ENCODE assay signal across 16 cellular contexts in the genomic region with DNA sequence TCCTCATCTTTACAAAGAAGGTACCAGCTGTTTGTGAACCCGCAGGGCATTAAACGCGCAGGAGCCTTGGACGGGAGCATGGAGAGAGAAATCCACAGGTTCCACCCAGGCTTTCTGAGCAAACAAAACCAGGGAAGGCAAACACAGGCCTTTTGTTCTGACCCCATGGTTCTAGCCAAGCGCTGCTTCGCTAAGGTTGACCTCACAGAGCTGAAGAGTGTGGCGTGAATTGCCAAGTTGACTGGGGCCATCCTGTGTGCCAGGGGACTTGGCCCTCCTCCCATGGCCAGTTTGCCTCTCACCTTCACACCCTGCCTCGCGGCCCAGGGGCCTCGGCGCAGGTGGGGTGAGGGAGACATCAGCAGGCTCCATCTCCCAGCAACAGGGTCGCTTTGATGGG.
DNase-seq lines count a peak whose midpoint lies in the region; ATAC-seq, FAIRE-seq and TF ChIP-seq lines count a peak whose summit lies in the region.
"Had no signal": no experiment of that assay in that cellular context is flagged by ENCODE, and none has a peak within 500 bp of the region (broad histone marks: within the 10 kb centered on the region; RNA-seq: fewer than 3 reads in every experiment).

No MANE protein-coding gene starts in this region.

- FAIRE-seq in H1 (lab: Jason Lieb, UNC), result no peak

- TF ChIP-seq RAD21 in H1 (IDR thresholded peaks at IDR 0.05 in 1 of 2, conservative IDR thresholded peaks at IDR 0.05 in 1 of 2; ENCODE audit: low read depth in 2 of 2, low read length in 2 of 2), result no peak

- H3K79me1 ChIP-seq in H1 (ENCODE audit: low read depth, low read length), result no peaks in the 10 kb centered on the region

- peak overlapping the region; percentile 55 for H2AFZ ChIP-seq in H1 (ENCODE audit: low read length)

- CTCF ChIA-PET in H1 (lab: Charles Lee; ENCODE audit: partially characterized antibody), result interaction anchor here (0.5 to 1.5 kb wide), 6 partner anchors 10 to 504 kb away, joined by 3 to 6 read pairs (median 3); no protein-coding TSS in a partner anchor

- no peak overlapping the region for H2BK120ac ChIP-seq in H1 (replicated peaks; ENCODE audit: low read depth, low read length)

- no peak overlapping the region for H2BK15ac ChIP-seq in H1 (ENCODE audit: low read length)

- no peak overlapping the region for H3K27ac ChIP-seq in H1 (ENCODE audit: low read depth, low read length)
- H3K27ac ChIP-seq: SK-N-MC, upper lobe of right lung had no signal

- TF ChIP-seq CTCF in H1 (IDR thresholded peaks at IDR 0.05; ENCODE audit: control extremely low read depth in 1 of 3, insufficient read depth in 1 of 3, low read depth in 1 of 3, low read length in 3 of 3), result no peak

- no peak for TF ChIP-seq POLR2A in H1 (IDR thresholded peaks at IDR 0.05; ENCODE audit: control extremely low read depth in 1 of 2, low read depth in 2 of 2, low read length in 2 of 2)

- no peaks in the 10 kb centered on the region for H4K20me1 ChIP-seq in H1 (replicated peaks in 1 of 2; ENCODE audit: control insufficient read depth in 1 of 2, insufficient read depth in 2 of 2, low read length in 2 of 2)

- H3K9ac ChIP-seq in H1 (replicated peaks in 1 of 4; ENCODE audit: extremely low read depth in 1 of 4, low read depth in 3 of 4, low read length in 3 of 4), result no peak overlapping the region

- H4K91ac ChIP-seq in H1 (replicated peaks; ENCODE audit: insufficient read length, low read length), result no peak overlapping the region

- peak overlapping the region; percentile 34; the same call in 1 of the 2 replicates for H2BK20ac ChIP-seq in H1 (ENCODE audit: low read length)

- no peak overlapping the region for H3K4ac ChIP-seq in H1 (replicated peaks; ENCODE audit: insufficient read length, low read depth, low read length)

- no peak overlapping the region for H3K23ac ChIP-seq in H1 (ENCODE audit: insufficient read length)

- no peak overlapping the region for H2BK12ac ChIP-seq in H1 (ENCODE audit: low read depth, low read length)

- H3K27me3 ChIP-seq in H1 (replicated peaks in 1 of 4; ENCODE audit: control insufficient read depth in 3 of 4, extremely low read depth in 1 of 4, insufficient read depth in 3 of 4, low read length in 3 of 4), result no peaks in the 10 kb centered on the region
- H3K27me3 ChIP-seq: heart right ventricle, upper lobe of right lung had no signal

- no peaks in the 10 kb centered on the region for H3K9me3 ChIP-seq in H1 (ENCODE audit: insufficient read depth in 2 of 2, low read depth in 1 of 2, low read length in 1 of 2)
- H3K9me3 ChIP-seq: heart right ventricle, upper lobe of right lung had no signal

- ATAC-seq in HG02571 (IDR thresholded peaks at IDR 0.05; ENCODE audit: unreplicated experiment), result no peak
- ATAC-seq: upper lobe of right lung had no signal

- WGBS in H1 (ENCODE audit: extremely low coverage in 1 of 2, insufficient coverage in 1 of 2, insufficient read length in 1 of 2, insufficient replicate concordance in 2 of 2, low coverage in 1 of 2, low lambda C conversion rate in 2 of 2, missing lambda C conversion rate in 1 of 2), 2 experiments, result 92% methylated on average over 9 of the region's 12 CpGs; no CpG with 5 or more reads in 1 of the 2 experiments

- no peak overlapping the region for H3K18ac ChIP-seq in H1 (ENCODE audit: extremely low read depth, low read length)

- no peak overlapping the region for H3K56ac ChIP-seq in H1 (replicated peaks; ENCODE audit: insufficient read length, low read depth, low read length)

- no peak overlapping the region for H2BK5ac ChIP-seq in H1 (ENCODE audit: low read depth, low read length)

- no peaks in the 10 kb centered on the region for H3K79me2 ChIP-seq in H1 (ENCODE audit: control insufficient read depth in 1 of 2, insufficient read depth in 2 of 2, low read length in 2 of 2)

- no peaks in the 10 kb centered on the region; a peak in 1 of 7 replicates for H3K4me1 ChIP-seq in H1 (replicated peaks in 1 of 4; ENCODE audit: control insufficient read depth in 3 of 4, insufficient read depth in 4 of 4, low read length in 3 of 4)

- TF ChIP-seq EP300 in H1 (IDR thresholded peaks at IDR 0.05; ENCODE audit: borderline replicate concordance in 1 of 2, low read depth in 2 of 2, low read length in 2 of 2), result no peak

- H3K4me2 ChIP-seq in H1 (ENCODE audit: insufficient read depth in 1 of 2, low read depth in 2 of 2, low read length in 2 of 2), result no peak overlapping the region

- no peaks in the 10 kb centered on the region for H3K23me2 ChIP-seq in H1 (ENCODE audit: low read depth, low read length)

- no peak overlapping the region for H4K5ac ChIP-seq in H1 (ENCODE audit: insufficient read length, low read depth, low read length)

- DNase-seq in DMS153 (lab: John Stamatoyannopoulos, UW) (peak; percentile 51), NCI-H2196 (lab: John Stamatoyannopoulos, UW; ENCODE audit: unreplicated experiment) (peak; percentile 95), H1 (ENCODE audit: low read depth in 1 of 2, low spot score in 2 of 2) (no peak), mucosa of gallbladder (ENCODE audit: low spot score) (peak; percentile 72), cerebellum (ENCODE audit: low spot score) (no peak), putamen (ENCODE audit: low spot score) (no peak)
- no peak for DNase-seq in activated T-cell treated with anti-CD3 and anti-CD28 coated beads, Interleukin-2, amount 50 U/mL, for 1 hour
- DNase-seq: activated naive CD8-positive, alpha-beta T cell treated with anti-CD3 and anti-CD28 coated beads, Interleukin-2, amount 10 ng/mL, durations not matched to agents 7 days and 5 days; cerebellar nuclear complex; DND-41; NCI-H82; stimulated activated CD4-positive, alpha-beta T cell treated with anti-CD3 and anti-CD28 coated beads, Interleukin-1b, Interleukin-23, amount 100 ng/mL, for 48 hours; upper lobe of right lung had no signal

- H4K8ac ChIP-seq in H1 (ENCODE audit: extremely low read depth, insufficient read depth, low read length), result 0 out of 2 replicates have a peak overlapping the region, but pooled peaks have one; percentile 31

- no peak overlapping the region for H3K4me3 ChIP-seq in H1 (ENCODE audit: extremely low read depth in 1 of 4, insufficient read depth in 2 of 4, low read depth in 3 of 4, low read length in 4 of 4)
- H3K4me3 ChIP-seq: heart right ventricle, SK-N-MC, upper lobe of right lung had no signal

- no peaks in the 10 kb centered on the region for H3K36me3 ChIP-seq in H1 (ENCODE audit: control insufficient read depth in 2 of 4, insufficient read depth in 4 of 4, low read length in 3 of 4)
- H3K36me3 ChIP-seq: heart right ventricle, upper lobe of right lung had no signal

- no peak overlapping the region for H3K14ac ChIP-seq in H1 (ENCODE audit: insufficient read length)

- POLR2A ChIA-PET in H1 (lab: Charles Lee; ENCODE audit: partially characterized antibody), result no interaction called here

- no peak overlapping the region for H2AK5ac ChIP-seq in H1 (ENCODE audit: low read depth, low read length)

TF ChIP-seq in H1, 55 proteins besides CTCF, POLR2A, EP300 and RAD21 (continues in another document):
- TF ChIP-seq CBX8 (IDR thresholded peaks at IDR 0.05; ENCODE audit: borderline replicate concordance, low read depth, low read length), result no peak
- TF ChIP-seq SRF (IDR thresholded peaks at IDR 0.05; ENCODE audit: low read depth, low read length), result no peak
- no peak for TF ChIP-seq GABPA (IDR thresholded peaks at IDR 0.05; ENCODE audit: borderline replicate concordance, insufficient read depth, low read length)
- no peak for TF ChIP-seq CHD1 (IDR thresholded peaks at IDR 0.05; ENCODE audit: low read depth, low read length)
- TF ChIP-seq YY1 (IDR thresholded peaks at IDR 0.05; ENCODE audit: low read depth, low read length), result no peak
- TF ChIP-seq NRF1 (IDR thresholded peaks at IDR 0.05; ENCODE audit: low read depth, low read length), result no peak
- no peak for TF ChIP-seq BCL11A (IDR thresholded peaks at IDR 0.05; ENCODE audit: low read depth in 2 of 2, low read length in 2 of 2)
- TF ChIP-seq KDM1A (IDR thresholded peaks at IDR 0.05; ENCODE audit: borderline replicate concordance, low read length), result no peak
- TF ChIP-seq ZNF274 (IDR thresholded peaks at IDR 0.05; ENCODE audit: borderline replicate concordance, extremely low read depth, low read length), result no peak
- no peak for TF ChIP-seq HDAC6 (IDR thresholded peaks at IDR 0.05; ENCODE audit: low read depth, low read length)
- TF ChIP-seq CREB1 (IDR thresholded peaks at IDR 0.05), result no peak
- TF ChIP-seq CEBPB (IDR thresholded peaks at IDR 0.05; ENCODE audit: low read depth, low read length), result no peak
- TF ChIP-seq CBX5 (IDR thresholded peaks at IDR 0.05; ENCODE audit: low read depth, low read length), result no peak
- TF ChIP-seq, protein P1, sequence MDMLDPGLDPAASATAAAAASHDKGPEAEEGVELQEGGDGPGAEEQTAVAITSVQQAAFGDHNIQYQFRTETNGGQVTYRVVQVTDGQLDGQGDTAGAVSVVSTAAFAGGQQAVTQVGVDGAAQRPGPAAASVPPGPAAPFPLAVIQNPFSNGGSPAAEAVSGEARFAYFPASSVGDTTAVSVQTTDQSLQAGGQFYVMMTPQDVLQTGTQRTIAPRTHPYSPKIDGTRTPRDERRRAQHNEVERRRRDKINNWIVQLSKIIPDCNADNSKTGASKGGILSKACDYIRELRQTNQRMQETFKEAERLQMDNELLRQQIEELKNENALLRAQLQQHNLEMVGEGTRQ (IDR thresholded peaks at IDR 0.05; ENCODE audit: low read length), result no peak
- no peak for TF ChIP-seq RXRA (IDR thresholded peaks at IDR 0.05; ENCODE audit: insufficient read depth, low read depth, low read length)
- TF ChIP-seq RFX5 (IDR thresholded peaks at IDR 0.05; ENCODE audit: borderline replicate concordance, low read depth, low read length), result no peak
- no peak for TF ChIP-seq SP1 (IDR thresholded peaks at IDR 0.05; ENCODE audit: low read depth, low read length)

Comparison
In these comparisons a context has a peak if more than half of its experiments do, and no peak if none do; other contexts are left out.
1. DNase-seq: peak in DMS153 (single experiment), NCI-H2196 (single experiment) and mucosa of gallbladder (single experiment); none in H1 (0 of 2), activated T-cell treated with anti-CD3 and anti-CD28 coated beads, Interleukin-2, amount 50 U/mL, for 1 hour (single experiment), cerebellum (single experiment) and putamen (single experiment).